Comparison of ENCODE assay signal across 9 cellular contexts in genomic region chr15:79923068-79923514, GRCh38. TPM values are rescaled to one million over a fixed set of nuclear protein-coding genes. Genes with fewer than 3 reads are reported as not detected.
DNase-seq lines count a peak whose midpoint lies in the region; ATAC-seq and TF ChIP-seq lines count a peak whose summit lies in the region.
"Had no signal": no experiment of that assay in that cellular context is flagged by ENCODE, and none has a peak within 500 bp of the region (broad histone marks: within the 10 kb centered on the region; RNA-seq: fewer than 3 reads in every experiment).

No MANE protein-coding gene starts in this region.

- peak; percentile 28 to 29 for ATAC-seq in CD4-positive, CD25-positive, alpha-beta regulatory T cell (ENCODE audit: low read depth in 2 of 2)
- ATAC-seq in GM19455 (IDR thresholded peaks at IDR 0.05; ENCODE audit: unreplicated experiment), result peak; percentile 50
- peak; percentile 40 for ATAC-seq in HG03571 (IDR thresholded peaks at IDR 0.05; ENCODE audit: unreplicated experiment)

- H3K27ac ChIP-seq in CD4-positive, CD25-positive, alpha-beta regulatory T cell (ENCODE audit: insufficient read depth, low read length, poor library complexity, severe bottlenecking), result peak overlapping the region; percentile 96
- H3K27ac ChIP-seq in tibial nerve, result peak overlapping the region; percentile 54 to 94 (median 92)

- peaks cover 21% of the 10 kb centered on the region for H3K36me3 ChIP-seq in CD4-positive, CD25-positive, alpha-beta regulatory T cell (ENCODE audit: control insufficient read depth, insufficient read depth, low read length)
- H3K36me3 ChIP-seq in tibial nerve, result peaks cover 0 to 39% (median 4%) of the 10 kb centered on the region in 3 donors

- TF ChIP-seq CTCF in osteocyte (IDR thresholded peaks at IDR 0.05) (no peak), tibial nerve (IDR thresholded peaks at IDR 0.05) (no peak)

- H3K4me1 Mint-ChIP-seq in CD4-positive, CD25-positive, alpha-beta regulatory T cell, result peaks cover 5 to 34% (median 18%) of the 10 kb centered on the region in 4 donors
- H3K4me1 Mint-ChIP-seq in activated naive CD4-positive, alpha-beta T cell treated with anti-CD3 and anti-CD28 coated beads, Interleukin-2, amount 10 ng/mL, durations not matched to agents 7 days and 5 days, result peaks cover 27% of the 10 kb centered on the region
- peaks cover 19% of the 10 kb centered on the region for H3K4me1 Mint-ChIP-seq in osteocyte (ENCODE audit: unreplicated experiment)

- WGBS in tibial nerve, 2 donors, result 0 to 1% methylated on average over 34 of the region's 51 CpGs

- H3K9me3 Mint-ChIP-seq in CD4-positive, CD25-positive, alpha-beta regulatory T cell, result peaks cover 1 to 41% (median 20%) of the 10 kb centered on the region in 7 donors
- H3K9me3 Mint-ChIP-seq in activated naive CD4-positive, alpha-beta T cell treated with anti-CD3 and anti-CD28 coated beads, Interleukin-2, amount 10 ng/mL, durations not matched to agents 7 days and 5 days, result peaks cover 42% of the 10 kb centered on the region
- peaks cover 9% of the 10 kb centered on the region for H3K9me3 Mint-ChIP-seq in osteocyte (ENCODE audit: unreplicated experiment)

- DNase-seq in CD4-positive, CD25-positive, alpha-beta regulatory T cell, result peak in 2 of 3 donors; percentile 49 to 83
- peak; percentile 11 for DNase-seq in SHP77 treated with DMSO at 0.1 percent for 48 hours (lab: John Stamatoyannopoulos, UW)
- DNase-seq in activated naive CD4-positive, alpha-beta T cell treated with anti-CD3 and anti-CD28 coated beads, Interleukin-2, amount 10 ng/mL, durations not matched to agents 7 days and 5 days, result peak; percentile 82
- DNase-seq in glomerular visceral epithelial cell (ENCODE audit: extremely low spot score), result peak; percentile 70
- DNase-seq in osteocyte (ENCODE audit: extremely low spot score, unreplicated experiment), result no peak
- peak in 1 of 2 donors; percentile 14 for DNase-seq in tibial nerve (ENCODE audit: low spot score in 2 of 2)

- no peaks in the 10 kb centered on the region for H3K27me3 ChIP-seq in CD4-positive, CD25-positive, alpha-beta regulatory T cell (ENCODE audit: control insufficient read depth, insufficient read depth, low read length)
- H3K27me3 ChIP-seq in tibial nerve, result no peaks in the 10 kb centered on the region

- H3K27ac Mint-ChIP-seq in CD4-positive, CD25-positive, alpha-beta regulatory T cell, result peak overlapping the region; percentile 98
- H3K27ac Mint-ChIP-seq in activated naive CD4-positive, alpha-beta T cell treated with anti-CD3 and anti-CD28 coated beads, Interleukin-2, amount 10 ng/mL, durations not matched to agents 7 days and 5 days, result peak overlapping the region; percentile 96
- H3K27ac Mint-ChIP-seq in osteocyte (ENCODE audit: unreplicated experiment), result peak overlapping the region; percentile 94

- TF ChIP-seq EP300 in tibial nerve (IDR thresholded peaks at IDR 0.05), result no peak

- H3K4me3 ChIP-seq in CD4-positive, CD25-positive, alpha-beta regulatory T cell (ENCODE audit: low read depth, low read length), result peak overlapping the region; percentile 67
- peak overlapping the region; percentile 61 to 96 (median 82) for H3K4me3 ChIP-seq in tibial nerve

- H3K4me1 ChIP-seq in CD4-positive, CD25-positive, alpha-beta regulatory T cell (ENCODE audit: control insufficient read depth, insufficient read depth, low read length, poor library complexity, severe bottlenecking), result peaks cover 18% of the 10 kb centered on the region
- peaks cover 0 to 11% (median 5%) of the 10 kb centered on the region in 4 donors for H3K4me1 ChIP-seq in tibial nerve

- H3K27me3 Mint-ChIP-seq in CD4-positive, CD25-positive, alpha-beta regulatory T cell, result peaks cover 7% of the 10 kb centered on the region
- H3K27me3 Mint-ChIP-seq in activated naive CD4-positive, alpha-beta T cell treated with anti-CD3 and anti-CD28 coated beads, Interleukin-2, amount 10 ng/mL, durations not matched to agents 7 days and 5 days, result no peaks in the 10 kb centered on the region
- no peaks in the 10 kb centered on the region for H3K27me3 Mint-ChIP-seq in osteocyte (ENCODE audit: unreplicated experiment)

- CTCF ChIA-PET in activated naive CD4-positive, alpha-beta T cell treated with anti-CD3 and anti-CD28 coated beads, Interleukin-2, amount 10 ng/mL, durations not matched to agents 7 days and 5 days (lab: Charles Lee), result interaction anchor here (0.9 to 1.4 kb wide), 8 partner anchors 23 to 73 kb away, joined by 3 to 6 read pairs (median 4); no protein-coding TSS in a partner anchor

- peaks cover 24 to 40% of the 10 kb centered on the region in 2 experiments for H3K9me3 ChIP-seq in CD4-positive, CD25-positive, alpha-beta regulatory T cell (ENCODE audit: control insufficient read depth in 2 of 2, low read length in 2 of 2)
- H3K9me3 ChIP-seq in tibial nerve, result peaks cover 0 to 41% (median 17%) of the 10 kb centered on the region in 4 donors

- H3K36me3 Mint-ChIP-seq in CD4-positive, CD25-positive, alpha-beta regulatory T cell, result peaks cover 22% of the 10 kb centered on the region
- peaks cover 52% of the 10 kb centered on the region for H3K36me3 Mint-ChIP-seq in activated naive CD4-positive, alpha-beta T cell treated with anti-CD3 and anti-CD28 coated beads, Interleukin-2, amount 10 ng/mL, durations not matched to agents 7 days and 5 days
- H3K36me3 Mint-ChIP-seq in osteocyte (ENCODE audit: unreplicated experiment), result peaks cover 22% of the 10 kb centered on the region

- H3K4me3 Mint-ChIP-seq in CD4-positive, CD25-positive, alpha-beta regulatory T cell, result peak overlapping the region; percentile 93 to 98 (median 94)
- H3K4me3 Mint-ChIP-seq in activated naive CD4-positive, alpha-beta T cell treated with anti-CD3 and anti-CD28 coated beads, Interleukin-2, amount 10 ng/mL, durations not matched to agents 7 days and 5 days, result peak overlapping the region; percentile 90
- peak overlapping the region; percentile 91 for H3K4me3 Mint-ChIP-seq in osteocyte (ENCODE audit: unreplicated experiment)

- TF ChIP-seq POLR2A in tibial nerve (IDR thresholded peaks at IDR 0.05), result no peak

RNA-seq across cellular contexts. Expression of gene MTHFS, which starts 26.3 kb away (rescaled TPM):
- total RNA-seq in CD4-positive, CD25-positive, alpha-beta regulatory T cell, result 12.6 TPM
- polyA plus RNA-seq in CD4-positive, CD25-positive, alpha-beta regulatory T cell, result 10 to 100 TPM; 75.8 to 88.5 (median 81.9) TPM
- total RNA-seq in osteocyte, result 12.0 and 12.2 TPM in 2 replicates
- 10 to 100 TPM in 3 of 4 donors, 1 to 10 TPM in 1; 6.9 to 16.9 (median 16.3) TPM for total RNA-seq in tibial nerve

RNA-seq across cellular contexts. Expression of gene BCL2A1, which starts 47.9 kb away (rescaled TPM):
- total RNA-seq in CD4-positive, CD25-positive, alpha-beta regulatory T cell, result 12.9 TPM
- 10 to 100 TPM; 12.3 to 25.4 (median 19.7) TPM for polyA plus RNA-seq in CD4-positive, CD25-positive, alpha-beta regulatory T cell
- total RNA-seq in osteocyte, result not detected in 2 replicates
- 1 to 10 TPM in 2 of 4 donors, under 1 TPM in 1, not detected in 1; 0.59 to 2.1 (median 1.3) TPM for total RNA-seq in tibial nerve
- total RNA-seq: glomerular endothelial cell had no signal
